ENCODE assay signal across 15 cellular contexts in genomic region chr17:72751746-72752145, GRCh38.
DNase-seq lines count a peak whose midpoint lies in the region; TF ChIP-seq lines count a peak whose summit lies in the region.
"Had no signal": no experiment of that assay in that cellular context is flagged by ENCODE, and none has a peak within 500 bp of the region (broad histone marks: within the 10 kb centered on the region; RNA-seq: fewer than 3 reads in every experiment).

No MANE protein-coding gene starts in this region.

- DNase-seq in NCI-H69 (lab: John Stamatoyannopoulos, UW), result peak; percentile 69
- DNase-seq in head of caudate nucleus, result peak; percentile 22 to 89 (median 58)
- peak; percentile 76 for DNase-seq in putamen (ENCODE audit: low spot score)
- no peak for DNase-seq in pons (ENCODE audit: low spot score)
- no peak for DNase-seq in activated CD4-positive, CD25-positive, alpha-beta regulatory T cell (lab: John Stamatoyannopoulos, UW)
- DNase-seq: C1 segment of cervical spinal cord; Calu3; CD4-positive, alpha-beta memory T cell; COR-L47; DMS53; DMS79 treated with DMSO at 0.1 percent for 48 hours; GF-D8; GOT3 had no signal

- intact Hi-C loops in head of caudate nucleus (cut with DNase I), result no loop called here

- no peaks in the 10 kb centered on the region for H3K4me1 ChIP-seq in HEK293 (ENCODE audit: control insufficient read depth, insufficient read depth, low read length)
- H3K4me1 ChIP-seq: HAP-1 had no signal

- POLR2A ChIA-PET in HEK293 (lab: Yijun Ruan, JAX), result no interaction called here

- no peak overlapping the region for H3K4me3 ChIP-seq in HEK293 (ENCODE audit: low read depth, low read length)
- H3K4me3 ChIP-seq: HAP-1 had no signal

- no peaks in the 10 kb centered on the region for H3K9me3 ChIP-seq in HEK293 (ENCODE audit: control insufficient read depth, insufficient read depth, low read depth, low read length)
- H3K9me3 ChIP-seq: HAP-1 had no signal

- no peak for TF ChIP-seq CTCF in HEK293 (tag by site-specific recombination; IDR thresholded peaks at IDR 0.05)

- CTCF ChIA-PET in HEK293 (lab: Yijun Ruan, JAX), result no interaction called here

- no peaks in the 10 kb centered on the region; a peak in 1 of 3 replicates for H3K36me3 ChIP-seq in HEK293 (ENCODE audit: control insufficient read depth in 2 of 2, insufficient read depth in 1 of 2, low read length in 2 of 2)
- H3K36me3 ChIP-seq: HAP-1 had no signal

- no peak overlapping the region for H3K27ac ChIP-seq in HEK293 (ENCODE audit: extremely low read depth, low read depth, low read length)

TF ChIP-seq in HEK293, 187 proteins besides CTCF, POLR2A, EP300 and RAD21:
- TF ChIP-seq ZNF704 (tag by site-specific recombination; IDR thresholded peaks at IDR 0.05) (no peak), EGR2 (tag by site-specific recombination; IDR thresholded peaks at IDR 0.05; ENCODE audit: low read depth) (peak; percentile 79), ZFHX2 (tag by site-specific recombination; conservative IDR thresholded peaks at IDR 0.05) (peak; percentile 75), ZEB2 (tag by site-specific recombination; IDR thresholded peaks at IDR 0.05) (no peak)

Comparison
In these comparisons a context has a peak if more than half of its experiments do, and no peak if none do; other contexts are left out.
1. DNase-seq: peak in NCI-H69 (single experiment), head of caudate nucleus (42 of 42) and putamen (single experiment); none in pons (single experiment) and activated CD4-positive, CD25-positive, alpha-beta regulatory T cell (0 of 4).